17 cellular contexts compared by ENCODE assay signal in the genomic region with DNA sequence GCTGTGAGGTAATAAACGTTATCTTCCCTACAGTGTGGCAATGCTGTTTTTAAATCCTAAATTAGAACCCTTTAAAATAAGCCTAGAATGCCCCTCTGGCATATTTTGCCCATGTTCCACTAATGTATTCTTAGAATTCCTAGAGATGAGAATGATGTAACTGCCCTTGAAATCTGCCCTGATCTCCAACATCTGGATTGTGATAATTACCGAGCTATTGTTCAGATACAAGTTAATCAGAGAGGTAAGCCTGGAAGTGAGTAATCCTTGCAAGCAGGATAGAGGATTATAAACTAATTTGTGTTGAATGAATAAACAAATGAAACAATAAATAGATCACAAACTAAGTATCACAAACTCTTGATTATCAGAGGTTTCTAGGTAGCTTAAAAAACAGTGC.
DNase-seq lines count a peak whose midpoint lies in the region; ATAC-seq and TF ChIP-seq lines count a peak whose summit lies in the region.
"Had no signal": no experiment of that assay in that cellular context is flagged by ENCODE, and none has a peak within 500 bp of the region (broad histone marks: within the 10 kb centered on the region; RNA-seq: fewer than 3 reads in every experiment).

No MANE protein-coding gene starts in this region.

- no peak overlapping the region for H3K27ac ChIP-seq in heart right ventricle

- DNase-seq in ELR (ENCODE audit: low read depth) (peak; percentile 28), NCI-H82 (lab: John Stamatoyannopoulos, UW) (peak; percentile 67), cardiac fibroblast (ENCODE audit: low read depth in 2 of 2) (peak; percentile 12 to 15), fibroblast of the aortic adventitia (ENCODE audit: low read depth) (peak; percentile 43), superior temporal gyrus (ENCODE audit: extremely low spot score) (no peak), heart right ventricle (no peak)
- DNase-seq in activated CD8-positive, alpha-beta memory T cell treated with anti-CD3 and anti-CD28 coated beads for 24 hours: no peak
- no peak for DNase-seq in stimulated activated CD8-positive, alpha-beta memory T cell treated with anti-CD3 and anti-CD28 coated beads, Interleukin-4, amount 100 ng/mL, for 48 hours
- DNase-seq: ACHN; CD4-positive, alpha-beta memory T cell; H7; NCI-H146; NCI-H2107; NCI-H226; NCI-H69; PC-3 had no signal

- intact Hi-C loops in heart right ventricle (cut with DNase I): no loop called here

- H3K36me3 ChIP-seq in heart right ventricle: peaks cover 0 to 47% (median 4%) of the 10 kb centered on the region in 9 donors

- no peak for ATAC-seq in heart right ventricle
- ATAC-seq: K562 had no signal

- TF ChIP-seq CTCF in cardiac fibroblast (IDR thresholded peaks at IDR 0.05; ENCODE audit: low read depth, low read length) (no peak), fibroblast of the aortic adventitia (IDR thresholded peaks at IDR 0.05; ENCODE audit: insufficient read depth, low read length) (no peak), heart right ventricle (IDR thresholded peaks at IDR 0.05) (no peak)

- H3K9me3 ChIP-seq in heart right ventricle: no peaks in the 10 kb centered on the region

- no peaks in the 10 kb centered on the region for H3K27me3 ChIP-seq in heart right ventricle

- 64 to 72% methylated on average over 2 of the region's 2 CpGs for WGBS in heart right ventricle, 2 donors

- H3K4me3 ChIP-seq in cardiac fibroblast (replicated peaks in 1 of 2; ENCODE audit: low read depth in 2 of 2, low read length in 2 of 2) (no peak overlapping the region), fibroblast of the aortic adventitia (ENCODE audit: low read depth, low read length) (no peak overlapping the region), heart right ventricle (no peak overlapping the region)
- H3K4me3 ChIP-seq: K562 had no signal

- H3K4me1 ChIP-seq in heart right ventricle: no peaks in the 10 kb centered on the region

Comparison
In these comparisons a context has a peak if more than half of its experiments do, and no peak if none do; other contexts are left out.
1. DNase-seq: peak in ELR (single experiment), NCI-H82 (single experiment), cardiac fibroblast (2 of 2) and fibroblast of the aortic adventitia (single experiment); none in activated CD8-positive, alpha-beta memory T cell treated with anti-CD3 and anti-CD28 coated beads for 24 hours (single experiment), stimulated activated CD8-positive, alpha-beta memory T cell treated with anti-CD3 and anti-CD28 coated beads, Interleukin-4, amount 100 ng/mL, for 48 hours (single experiment), superior temporal gyrus (single experiment) and heart right ventricle (0 of 2).